8 cellular contexts compared by ENCODE assay signal in the genomic region with DNA sequence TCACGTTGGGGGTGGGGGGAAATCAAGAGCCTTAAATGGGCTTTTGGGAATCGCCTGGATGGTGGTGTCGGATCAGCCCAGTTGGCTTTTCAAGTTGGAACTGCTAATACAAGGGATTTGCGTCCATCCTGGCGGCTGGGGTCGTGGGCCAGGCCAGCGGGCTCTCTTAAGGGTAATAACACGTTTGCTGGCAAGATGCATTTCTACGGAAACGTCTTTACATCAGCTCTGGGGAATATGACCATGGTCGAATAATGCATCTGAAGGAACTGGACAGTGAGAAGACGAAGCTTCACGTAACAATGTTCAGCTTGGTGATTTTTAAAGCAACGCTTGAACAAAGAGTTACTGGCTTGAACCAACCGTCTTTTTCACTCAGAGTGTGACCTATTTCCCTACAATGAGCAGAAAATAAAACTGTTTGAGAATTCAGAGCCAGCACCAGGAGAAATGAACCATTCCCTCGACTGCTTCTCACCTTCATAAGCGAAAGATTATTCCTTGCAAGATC. TPM values are rescaled to one million over a fixed set of nuclear protein-coding genes. Genes with fewer than 3 reads are reported as not detected.
DNase-seq lines count a peak whose midpoint lies in the region; ATAC-seq and TF ChIP-seq lines count a peak whose summit lies in the region.

No MANE protein-coding gene starts in this region.

- POLR2A ChIA-PET in PC-3 (lab: Charles Lee; ENCODE audit: unreplicated experiment) = no interaction called here

- no peaks in the 10 kb centered on the region for H3F3A ChIP-seq in PC-3 (ENCODE audit: low read length, unreplicated experiment)

- H3K36me3 Mint-ChIP-seq in endothelial cell (ENCODE audit: low read depth, unreplicated experiment) = peaks cover 20% of the 10 kb centered on the region

- intact Hi-C loops in PC-3 (cut with micrococcal nuclease) = loop anchor here (2.0 to 10.0 kb wide), 9 partner anchors 161 to 978 kb away; no protein-coding TSS in a partner anchor

- 0 out of 2 replicates have a peak, but pooled peaks cover under 1% of the 10 kb centered on the region for H4K20me1 ChIP-seq in PC-3 (ENCODE audit: low read length)

- BruUV-seq in PC-3 (replicated peaks; lab: Mats Ljungman, UMichigan) = no TSS peak

- no peaks in the 10 kb centered on the region for H3K9me2 ChIP-seq in PC-3 (replicated peaks; ENCODE audit: low read length)

- H3K4me1 Mint-ChIP-seq in endothelial cell (ENCODE audit: unreplicated experiment) = peaks cover 27% of the 10 kb centered on the region

- H3K4me3 ChIP-seq in PC-3 (ENCODE audit: low read length) = peak overlapping the region; percentile 100

- no peaks in the 10 kb centered on the region for H3K9me3 ChIP-seq in PC-3 (ENCODE audit: low read length)

- peak overlapping the region; percentile 96 for H3K4me2 ChIP-seq in PC-3 (ENCODE audit: low read length)

- no peaks in the 10 kb centered on the region; the same call in 1 of the 2 replicates for H3K4me1 ChIP-seq in PC-3 (ENCODE audit: insufficient read depth, low read length)

- peaks cover 23% of the 10 kb centered on the region for H3K27me3 Mint-ChIP-seq in endothelial cell (ENCODE audit: unreplicated experiment)

- peaks cover 2% of the 10 kb centered on the region for H3K9me3 Mint-ChIP-seq in endothelial cell (ENCODE audit: unreplicated experiment)

- no peak overlapping the region for H3K27ac Mint-ChIP-seq in endothelial cell (ENCODE audit: unreplicated experiment)

- H3K27me3 ChIP-seq in PC-3 (ENCODE audit: low read length) = no peaks in the 10 kb centered on the region

- TF ChIP-seq CTCF in PC-3 (conservative IDR thresholded peaks at IDR 0.05; ENCODE audit: low read depth, low read length) (no peak), endothelial cell (IDR thresholded peaks at IDR 0.05; ENCODE audit: unreplicated experiment) (no peak)

- CTCF ChIA-PET in PC-3 (lab: Charles Lee) = interaction anchor here (0.6 kb wide), 1 partner anchor 12 kb away, joined by 6 read pairs; no protein-coding TSS in a partner anchor

- H3K36me3 ChIP-seq in PC-3 (ENCODE audit: low read depth, low read length) = no peaks in the 10 kb centered on the region

- peaks cover 33% of the 10 kb centered on the region for H3K79me2 ChIP-seq in PC-3 (ENCODE audit: low read length)

- ATAC-seq in PC-3 (no peak), GM19452 (IDR thresholded peaks at IDR 0.05; ENCODE audit: unreplicated experiment) (no peak), HG03280 (IDR thresholded peaks at IDR 0.05; ENCODE audit: unreplicated experiment) (no peak)

- DNase-seq in SKM-1 treated with dmso at 0.1 percent for 144 hours (lab: John Stamatoyannopoulos, UW; ENCODE audit: unreplicated experiment) (peak; percentile 12), SKM-1 (lab: John Stamatoyannopoulos, UW; ENCODE audit: unreplicated experiment) (no peak), PC-3 (peak; percentile 23), endothelial cell (ENCODE audit: low spot score) (peak; percentile 39), mucosa of gallbladder (ENCODE audit: low spot score) (peak; percentile 28), T-helper 9 cell (no peak)

- peak overlapping the region; percentile 34 for H3K27ac ChIP-seq in PC-3 (ENCODE audit: low read length)

- H2AFZ ChIP-seq in PC-3 (ENCODE audit: low read length) = peak overlapping the region; percentile 94

- peak overlapping the region; percentile 100 for H3K9ac ChIP-seq in PC-3 (ENCODE audit: low read length)

- H3K4me3 Mint-ChIP-seq in endothelial cell (ENCODE audit: unreplicated experiment) = no peak overlapping the region

RNA-seq across cellular contexts. Expression of a gene that starts 1.6 kb away (rescaled TPM):
- total RNA-seq in PC-3 (2014; rRNA removed) (51.5 and 62.8 TPM in 2 replicates), endothelial cell (ENCODE audit: unreplicated experiment) (669 TPM), mucosa of gallbladder (114 TPM)

Comparison
In these comparisons a context has a peak if more than half of its experiments do, and no peak if none do; other contexts are left out.
1. DNase-seq: peak in SKM-1 treated with dmso at 0.1 percent for 144 hours (single experiment), PC-3 (single experiment), endothelial cell (single experiment) and mucosa of gallbladder (single experiment); none in SKM-1 (single experiment) and T-helper 9 cell (single experiment).